Comparison of ENCODE assay signal across 13 cellular contexts in the genomic region with DNA sequence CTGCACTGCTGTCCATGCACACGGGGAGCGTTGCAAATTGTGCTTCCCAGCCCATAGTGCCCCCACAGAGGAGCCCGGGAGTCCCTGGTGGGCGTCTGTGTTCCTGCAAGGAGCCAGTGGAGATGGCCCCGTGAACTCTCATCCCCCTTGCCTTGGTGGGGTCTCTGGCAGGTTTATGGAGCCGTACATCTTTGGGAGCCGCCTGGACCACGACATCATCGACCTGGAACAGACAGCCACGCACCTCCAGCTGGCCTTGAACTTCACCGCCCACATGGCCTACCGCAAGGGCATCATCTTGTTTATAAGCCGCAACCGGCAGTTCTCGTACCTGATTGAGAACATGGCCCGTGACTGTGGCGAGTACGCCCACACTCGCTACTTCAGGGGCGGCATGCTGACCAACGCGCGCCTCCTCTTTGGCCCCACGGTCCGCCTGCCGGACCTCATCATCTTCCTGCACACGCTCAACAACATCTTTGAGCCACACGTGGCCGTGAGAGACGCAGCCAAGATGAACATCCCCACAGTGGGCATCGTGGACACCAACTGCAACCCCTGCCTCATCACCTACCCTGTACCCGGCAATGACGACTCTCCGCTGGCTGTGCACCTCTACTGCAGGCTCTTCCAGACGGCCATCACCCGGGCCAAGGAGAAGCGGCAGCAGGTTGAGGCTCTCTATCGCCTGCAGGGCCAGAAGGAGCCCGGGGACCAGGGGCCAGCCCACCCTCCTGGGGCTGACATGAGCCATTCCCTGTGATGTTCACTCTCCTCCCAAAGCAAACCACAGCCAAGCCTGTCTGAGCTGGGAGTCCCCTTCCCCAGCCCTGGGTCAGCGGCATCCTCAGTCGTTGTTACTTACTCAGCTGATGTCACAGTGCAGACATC. TPM values are rescaled to one million over a fixed set of nuclear protein-coding genes. Genes with fewer than 3 reads are reported as not detected.
A peak's percentile ranks its signal among the peaks of the same experiment; 100 is the strongest.
DNase-seq lines count a peak whose midpoint lies in the region; ATAC-seq and TF ChIP-seq lines count a peak whose summit lies in the region.
"Had no signal": no experiment of that assay in that cellular context is flagged by ENCODE, and none has a peak within 500 bp of the region (broad histone marks: within the 10 kb centered on the region; RNA-seq: fewer than 3 reads in every experiment).

No MANE protein-coding gene starts in this region.

- no peaks in the 10 kb centered on the region for H3K9me3 Mint-ChIP-seq in stimulated activated naive CD8-positive, alpha-beta T cell treated with anti-CD3 and anti-CD28 coated beads, Interleukin-15, Interleukin-2, amounts not matched to agents 100 ng/mL and 50 ng/mL, for 24 hours
- H3K9me3 Mint-ChIP-seq in stimulated activated naive CD8-positive, alpha-beta T cell treated with anti-CD3 and anti-CD28 coated beads, Interleukin-15, amount 100 ng/mL, for 72 hours: peaks cover 0 to 9% of the 10 kb centered on the region in 2 donors
- H3K9me3 Mint-ChIP-seq in activated T-helper 1 cell treated with anti-CD3 and anti-CD28 coated beads, Interleukin-12 subunit alpha, Interleukin-12 subunit beta, Interleukin-2, Interleukin-4 antibody, amounts not matched to agents 30 ng/mL and 10 ng/mL and 1 ng/mL, durations not matched to agents 14 hours and 24 hours and 36 hours: no peaks in the 10 kb centered on the region
- H3K9me3 Mint-ChIP-seq in mesothelial cell of epicardium: no peaks in the 10 kb centered on the region
- H3K9me3 Mint-ChIP-seq in activated CD8-positive, alpha-beta memory T cell treated with anti-CD3 and anti-CD28 coated beads, Interleukin-2, amount 10 ng/mL, durations not matched to agents 7 days and 5 days (ENCODE audit: low read depth): no peaks in the 10 kb centered on the region

- H3K36me3 Mint-ChIP-seq in stimulated activated naive CD8-positive, alpha-beta T cell treated with anti-CD3 and anti-CD28 coated beads, Interleukin-15, Interleukin-2, amounts not matched to agents 100 ng/mL and 50 ng/mL, for 24 hours (ENCODE audit: low read depth): peaks cover 25% of the 10 kb centered on the region
- H3K36me3 Mint-ChIP-seq in activated T-helper 1 cell treated with anti-CD3 and anti-CD28 coated beads, Interleukin-12 subunit alpha, Interleukin-12 subunit beta, Interleukin-2, Interleukin-4 antibody, amounts not matched to agents 30 ng/mL and 10 ng/mL and 1 ng/mL, durations not matched to agents 14 hours and 24 hours and 36 hours (ENCODE audit: low read depth): peaks cover 16% of the 10 kb centered on the region
- peaks cover 7% of the 10 kb centered on the region for H3K36me3 Mint-ChIP-seq in mesothelial cell of epicardium
- peaks cover 16% of the 10 kb centered on the region for H3K36me3 Mint-ChIP-seq in activated CD8-positive, alpha-beta memory T cell treated with anti-CD3 and anti-CD28 coated beads, Interleukin-2, amount 10 ng/mL, durations not matched to agents 7 days and 5 days

- DNase-seq in stimulated activated naive CD8-positive, alpha-beta T cell treated with anti-CD3 and anti-CD28 coated beads, Interleukin-15, amount 100 ng/mL, for 72 hours: no peak
- DNase-seq in activated T-helper 1 cell treated with anti-CD3 and anti-CD28 coated beads, Interleukin-12 subunit alpha, Interleukin-12 subunit beta, Interleukin-2, Interleukin-4 antibody, amounts not matched to agents 30 ng/mL and 10 ng/mL and 1 ng/mL, durations not matched to agents 14 hours and 24 hours and 36 hours (ENCODE audit: low spot score): no peak
- no peak for DNase-seq in mesothelial cell of epicardium (ENCODE audit: low spot score in 2 of 2, unreplicated experiment in 2 of 2)
- DNase-seq in activated CD8-positive, alpha-beta memory T cell treated with anti-CD3 and anti-CD28 coated beads, Interleukin-2, amount 10 ng/mL, durations not matched to agents 7 days and 5 days: no peak
- DNase-seq in C1 segment of cervical spinal cord (lab: John Stamatoyannopoulos, UW): no peak
- DNase-seq in NCI-H2029 (lab: John Stamatoyannopoulos, UW): no peak
- no peak for DNase-seq in SIG-M5 treated with dmso at 0.1 percent for 504 hours (lab: John Stamatoyannopoulos, UW; ENCODE audit: unreplicated experiment)
- DNase-seq: NCI-H1092 treated with DMSO at 0.1 percent for 48 hours, NCI-H2107 had no signal

- ATAC-seq in stimulated activated naive CD8-positive, alpha-beta T cell treated with anti-CD3 and anti-CD28 coated beads, Interleukin-15, amount 100 ng/mL, for 72 hours: no peak
- ATAC-seq in activated CD8-positive, alpha-beta memory T cell treated with anti-CD3 and anti-CD28 coated beads, Interleukin-2, amount 10 ng/mL, durations not matched to agents 7 days and 5 days: no peak
- ATAC-seq: body of pancreas had no signal

- H3K4me3 Mint-ChIP-seq in stimulated activated naive CD8-positive, alpha-beta T cell treated with anti-CD3 and anti-CD28 coated beads, Interleukin-15, Interleukin-2, amounts not matched to agents 100 ng/mL and 50 ng/mL, for 24 hours: peak overlapping the region; percentile 39
- H3K4me3 Mint-ChIP-seq in stimulated activated naive CD8-positive, alpha-beta T cell treated with anti-CD3 and anti-CD28 coated beads, Interleukin-15, amount 100 ng/mL, for 72 hours: peak overlapping the region in 1 of 2 donors; percentile 49
- peak overlapping the region; percentile 92 for H3K4me3 Mint-ChIP-seq in activated T-helper 1 cell treated with anti-CD3 and anti-CD28 coated beads, Interleukin-12 subunit alpha, Interleukin-12 subunit beta, Interleukin-2, Interleukin-4 antibody, amounts not matched to agents 30 ng/mL and 10 ng/mL and 1 ng/mL, durations not matched to agents 14 hours and 24 hours and 36 hours
- H3K4me3 Mint-ChIP-seq in mesothelial cell of epicardium: peak overlapping the region; percentile 86
- H3K4me3 Mint-ChIP-seq in activated CD8-positive, alpha-beta memory T cell treated with anti-CD3 and anti-CD28 coated beads, Interleukin-2, amount 10 ng/mL, durations not matched to agents 7 days and 5 days: no peak overlapping the region

- H3K27ac Mint-ChIP-seq in stimulated activated naive CD8-positive, alpha-beta T cell treated with anti-CD3 and anti-CD28 coated beads, Interleukin-15, Interleukin-2, amounts not matched to agents 100 ng/mL and 50 ng/mL, for 24 hours: no peak overlapping the region
- no peak overlapping the region for H3K27ac Mint-ChIP-seq in stimulated activated naive CD8-positive, alpha-beta T cell treated with anti-CD3 and anti-CD28 coated beads, Interleukin-15, amount 100 ng/mL, for 72 hours
- H3K27ac Mint-ChIP-seq in activated T-helper 1 cell treated with anti-CD3 and anti-CD28 coated beads, Interleukin-12 subunit alpha, Interleukin-12 subunit beta, Interleukin-2, Interleukin-4 antibody, amounts not matched to agents 30 ng/mL and 10 ng/mL and 1 ng/mL, durations not matched to agents 14 hours and 24 hours and 36 hours: peak overlapping the region; percentile 23
- H3K27ac Mint-ChIP-seq in mesothelial cell of epicardium: no peak overlapping the region
- no peak overlapping the region for H3K27ac Mint-ChIP-seq in activated CD8-positive, alpha-beta memory T cell treated with anti-CD3 and anti-CD28 coated beads, Interleukin-2, amount 10 ng/mL, durations not matched to agents 7 days and 5 days

- H3K27me3 Mint-ChIP-seq in stimulated activated naive CD8-positive, alpha-beta T cell treated with anti-CD3 and anti-CD28 coated beads, Interleukin-15, Interleukin-2, amounts not matched to agents 100 ng/mL and 50 ng/mL, for 24 hours: no peaks in the 10 kb centered on the region
- H3K27me3 Mint-ChIP-seq in stimulated activated naive CD8-positive, alpha-beta T cell treated with anti-CD3 and anti-CD28 coated beads, Interleukin-15, amount 100 ng/mL, for 72 hours: peaks cover 7% of the 10 kb centered on the region
- no peaks in the 10 kb centered on the region for H3K27me3 Mint-ChIP-seq in activated T-helper 1 cell treated with anti-CD3 and anti-CD28 coated beads, Interleukin-12 subunit alpha, Interleukin-12 subunit beta, Interleukin-2, Interleukin-4 antibody, amounts not matched to agents 30 ng/mL and 10 ng/mL and 1 ng/mL, durations not matched to agents 14 hours and 24 hours and 36 hours (ENCODE audit: insufficient read depth)
- no peaks in the 10 kb centered on the region for H3K27me3 Mint-ChIP-seq in mesothelial cell of epicardium (ENCODE audit: low read depth)
- peaks cover 2% of the 10 kb centered on the region for H3K27me3 Mint-ChIP-seq in activated CD8-positive, alpha-beta memory T cell treated with anti-CD3 and anti-CD28 coated beads, Interleukin-2, amount 10 ng/mL, durations not matched to agents 7 days and 5 days

- CTCF ChIA-PET in activated CD8-positive, alpha-beta memory T cell treated with anti-CD3 and anti-CD28 coated beads, Interleukin-2, amount 10 ng/mL, durations not matched to agents 7 days and 5 days (lab: Charles Lee): interaction anchor here (0.9 to 1.5 kb wide), 5 partner anchors 9 to 99 kb away, joined by 3 to 6 read pairs (median 4); no protein-coding TSS in a partner anchor

- intact Hi-C loops in activated T-helper 1 cell treated with anti-CD3 and anti-CD28 coated beads, Interleukin-12 subunit alpha, Interleukin-12 subunit beta, Interleukin-2, Interleukin-4 antibody, amounts not matched to agents 30 ng/mL and 10 ng/mL and 1 ng/mL, durations not matched to agents 14 hours and 24 hours and 36 hours (cut with micrococcal nuclease): loop anchor here (5.0 to 10.0 kb wide), 2 partner anchors 36 to 611 kb away; a partner anchor contains a TSS

- no peak for TF ChIP-seq CTCF in mesothelial cell of epicardium (IDR thresholded peaks at IDR 0.05; ENCODE audit: unreplicated experiment)

- peaks cover 18% of the 10 kb centered on the region for H3K4me1 Mint-ChIP-seq in stimulated activated naive CD8-positive, alpha-beta T cell treated with anti-CD3 and anti-CD28 coated beads, Interleukin-15, Interleukin-2, amounts not matched to agents 100 ng/mL and 50 ng/mL, for 24 hours (ENCODE audit: low read depth)
- peaks cover 34% of the 10 kb centered on the region for H3K4me1 Mint-ChIP-seq in stimulated activated naive CD8-positive, alpha-beta T cell treated with anti-CD3 and anti-CD28 coated beads, Interleukin-15, amount 100 ng/mL, for 72 hours
- H3K4me1 Mint-ChIP-seq in activated T-helper 1 cell treated with anti-CD3 and anti-CD28 coated beads, Interleukin-12 subunit alpha, Interleukin-12 subunit beta, Interleukin-2, Interleukin-4 antibody, amounts not matched to agents 30 ng/mL and 10 ng/mL and 1 ng/mL, durations not matched to agents 14 hours and 24 hours and 36 hours (ENCODE audit: low read depth): peaks cover 18% of the 10 kb centered on the region
- peaks cover 10% of the 10 kb centered on the region for H3K4me1 Mint-ChIP-seq in mesothelial cell of epicardium
- peaks cover 13% of the 10 kb centered on the region for H3K4me1 Mint-ChIP-seq in activated CD8-positive, alpha-beta memory T cell treated with anti-CD3 and anti-CD28 coated beads, Interleukin-2, amount 10 ng/mL, durations not matched to agents 7 days and 5 days

RNA-seq across cellular contexts. Expression of a gene that starts 3.1 kb away (rescaled TPM):
- total RNA-seq in activated T-helper 1 cell treated with anti-CD3 and anti-CD28 coated beads, Interleukin-12 subunit alpha, Interleukin-12 subunit beta, Interleukin-2, Interleukin-4 antibody, amounts not matched to agents 30 ng/mL and 10 ng/mL and 1 ng/mL, durations not matched to agents 14 hours and 24 hours and 36 hours: 66.6 and 70.8 TPM in 2 replicates
- 38.4 to 46.0 TPM (median 42.1 TPM) in 3 replicates for total RNA-seq in mesothelial cell of epicardium
- 10 to 100 TPM; 34.7 to 38.0 TPM for total RNA-seq in activated CD8-positive, alpha-beta memory T cell treated with anti-CD3 and anti-CD28 coated beads, Interleukin-2, amount 10 ng/mL, durations not matched to agents 7 days and 5 days

RNA-seq across cellular contexts. Expression of a gene that starts 17.6 kb away (rescaled TPM):
- not detected in 2 replicates for total RNA-seq in activated T-helper 1 cell treated with anti-CD3 and anti-CD28 coated beads, Interleukin-12 subunit alpha, Interleukin-12 subunit beta, Interleukin-2, Interleukin-4 antibody, amounts not matched to agents 30 ng/mL and 10 ng/mL and 1 ng/mL, durations not matched to agents 14 hours and 24 hours and 36 hours
- total RNA-seq in mesothelial cell of epicardium: not detected in 3 replicates
- total RNA-seq in activated CD8-positive, alpha-beta memory T cell treated with anti-CD3 and anti-CD28 coated beads, Interleukin-2, amount 10 ng/mL, durations not matched to agents 7 days and 5 days: not detected
- total RNA-seq: body of pancreas, omental fat pad, urinary bladder had no signal

RNA-seq across cellular contexts. Expression of a gene that starts 24.0 kb away (rescaled TPM):
- 0.86 and 1.2 TPM in 2 replicates for total RNA-seq in activated T-helper 1 cell treated with anti-CD3 and anti-CD28 coated beads, Interleukin-12 subunit alpha, Interleukin-12 subunit beta, Interleukin-2, Interleukin-4 antibody, amounts not matched to agents 30 ng/mL and 10 ng/mL and 1 ng/mL, durations not matched to agents 14 hours and 24 hours and 36 hours
- 25.9 to 27.9 TPM (median 26.9 TPM) in 3 replicates for total RNA-seq in mesothelial cell of epicardium
- total RNA-seq in activated CD8-positive, alpha-beta memory T cell treated with anti-CD3 and anti-CD28 coated beads, Interleukin-2, amount 10 ng/mL, durations not matched to agents 7 days and 5 days: under 1 TPM; 0.18 to 0.28 TPM

RNA-seq across cellular contexts. Expression of a gene that starts 42.3 kb away (rescaled TPM):
- total RNA-seq in activated T-helper 1 cell treated with anti-CD3 and anti-CD28 coated beads, Interleukin-12 subunit alpha, Interleukin-12 subunit beta, Interleukin-2, Interleukin-4 antibody, amounts not matched to agents 30 ng/mL and 10 ng/mL and 1 ng/mL, durations not matched to agents 14 hours and 24 hours and 36 hours: not detected in 2 replicates
- not detected in 3 replicates for total RNA-seq in mesothelial cell of epicardium
- not detected for total RNA-seq in activated CD8-positive, alpha-beta memory T cell treated with anti-CD3 and anti-CD28 coated beads, Interleukin-2, amount 10 ng/mL, durations not matched to agents 7 days and 5 days
- total RNA-seq: body of pancreas, omental fat pad, urinary bladder had no signal

RNA-seq across cellular contexts. Expression of a gene that starts 57.9 kb away (rescaled TPM):
- not detected in 2 replicates for total RNA-seq in activated T-helper 1 cell treated with anti-CD3 and anti-CD28 coated beads, Interleukin-12 subunit alpha, Interleukin-12 subunit beta, Interleukin-2, Interleukin-4 antibody, amounts not matched to agents 30 ng/mL and 10 ng/mL and 1 ng/mL, durations not matched to agents 14 hours and 24 hours and 36 hours
- not detected in 3 replicates for total RNA-seq in mesothelial cell of epicardium
- total RNA-seq in activated CD8-positive, alpha-beta memory T cell treated with anti-CD3 and anti-CD28 coated beads, Interleukin-2, amount 10 ng/mL, durations not matched to agents 7 days and 5 days: not detected
- total RNA-seq: body of pancreas, omental fat pad, urinary bladder had no signal

Comparison
In these comparisons a context has a peak if more than half of its experiments do, and no peak if none do; other contexts are left out.
1. RNA of a gene that starts 24.0 kb away (total RNA-seq): 25.9 to 27.9 TPM in mesothelial cell of epicardium; 0.86 to 1.2 TPM in activated T-helper 1 cell treated with anti-CD3 and anti-CD28 coated beads, Interleukin-12 subunit alpha, Interleukin-12 subunit beta, Interleukin-2, Interleukin-4 antibody, amounts not matched to agents 30 ng/mL and 10 ng/mL and 1 ng/mL, durations not matched to agents 14 hours and 24 hours and 36 hours and 0.18 to 0.28 TPM in activated CD8-positive, alpha-beta memory T cell treated with anti-CD3 and anti-CD28 coated beads, Interleukin-2, amount 10 ng/mL, durations not matched to agents 7 days and 5 days; every median in the first group is over 10 times any median in the second.